Comparison of ENCODE assay signal across 20 cellular contexts in the genomic region with DNA sequence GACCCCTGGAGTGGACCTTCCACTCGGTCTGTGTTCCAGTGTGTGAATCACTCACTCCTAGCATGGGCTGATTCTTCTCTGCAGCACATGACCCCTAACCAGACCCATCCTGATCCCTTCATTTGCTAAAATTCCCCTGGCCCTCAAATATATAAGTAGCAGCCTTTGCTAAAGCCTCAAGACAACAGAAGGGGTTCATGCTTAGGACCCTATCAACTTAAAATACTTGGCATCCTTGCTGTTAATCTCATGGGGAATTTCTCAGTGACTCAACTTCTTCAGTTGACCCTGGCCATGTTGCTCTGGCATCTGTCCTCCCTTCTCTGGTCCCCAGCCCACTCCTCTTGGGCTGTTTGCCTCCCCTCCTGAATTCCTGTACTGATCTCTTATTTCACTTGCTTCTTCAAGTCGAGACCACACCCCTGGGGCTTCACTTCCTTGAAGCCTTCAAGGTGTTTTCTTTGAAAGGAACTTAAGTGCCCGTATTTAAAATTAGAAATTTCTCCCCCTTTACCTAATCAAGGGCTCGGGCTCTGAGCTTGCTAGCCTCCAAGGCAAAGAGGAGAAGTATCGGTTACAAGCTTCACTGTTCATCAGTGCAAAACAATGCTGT. TPM values are rescaled to one million over a fixed set of nuclear protein-coding genes. Genes with fewer than 3 reads are reported as not detected.
DNase-seq lines count a peak whose midpoint lies in the region; ATAC-seq and TF ChIP-seq lines count a peak whose summit lies in the region.
"Had no signal": no experiment of that assay in that cellular context is flagged by ENCODE, and none has a peak within 500 bp of the region (broad histone marks: within the 10 kb centered on the region; RNA-seq: fewer than 3 reads in every experiment).

No MANE protein-coding gene starts in this region.

- H3K36me3 ChIP-seq in spleen (peaks cover 0 to 5% (median 0%) of the 10 kb centered on the region in 6 donors), BE2C (no peaks in the 10 kb centered on the region)

- peak overlapping the region; percentile 72 for H3K27ac Mint-ChIP-seq in activated CD4-positive, alpha-beta T cell treated with anti-CD3 and anti-CD28 coated beads, Interleukin-2, amount 10 ng/mL, durations not matched to agents 7 days and 5 days
- H3K27ac Mint-ChIP-seq: activated CD8-positive, alpha-beta T cell treated with anti-CD3 and anti-CD28 coated beads for 36 hours; activated T-helper 2 cell treated with anti-CD3 and anti-CD28 coated beads, Interferon-gamma antibody, Interleukin-2, Interleukin-4, amounts not matched to agents 10 μg/mL and 5 μg/mL and 100 μg/mL, durations not matched to agents 14 hours and 24 hours and 36 hours had no signal

- H3K4me1 ChIP-seq in spleen (peaks cover 3 to 62% (median 22%) of the 10 kb centered on the region in 6 donors), BE2C (no peaks in the 10 kb centered on the region)

- H3K27me3 ChIP-seq in spleen (replicated peaks in 1 of 7) (peaks cover 0 to 9% (median 0%) of the 10 kb centered on the region in 7 donors), BE2C (peaks cover 49% of the 10 kb centered on the region)
- H3K27me3 ChIP-seq: body of pancreas, stomach had no signal

- ATAC-seq in HG03442 (IDR thresholded peaks at IDR 0.05; ENCODE audit: unreplicated experiment) = no peak
- ATAC-seq: activated CD8-positive, alpha-beta T cell treated with anti-CD3 and anti-CD28 coated beads for 36 hours; body of pancreas; esophagus mucosa; left colon; Panc1 had no signal

- WGBS in spleen, 5 donors = 42 to 57% (median 50%) methylated on average over 5 of the region's 5 CpGs

- no peaks in the 10 kb centered on the region for H3K36me3 Mint-ChIP-seq in activated CD4-positive, alpha-beta T cell treated with anti-CD3 and anti-CD28 coated beads, Interleukin-2, amount 10 ng/mL, durations not matched to agents 7 days and 5 days (ENCODE audit: low read depth)

- H3K4me3 Mint-ChIP-seq in activated CD4-positive, alpha-beta T cell treated with anti-CD3 and anti-CD28 coated beads, Interleukin-2, amount 10 ng/mL, durations not matched to agents 7 days and 5 days = no peak overlapping the region
- H3K4me3 Mint-ChIP-seq: activated CD8-positive, alpha-beta T cell treated with anti-CD3 and anti-CD28 coated beads for 36 hours had no signal

- POLR2A ChIA-PET in activated CD4-positive, alpha-beta T cell treated with anti-CD3 and anti-CD28 coated beads, Interleukin-2, amount 10 ng/mL, durations not matched to agents 7 days and 5 days (lab: Charles Lee) = no interaction called here

- H3K4me1 Mint-ChIP-seq in activated CD4-positive, alpha-beta T cell treated with anti-CD3 and anti-CD28 coated beads, Interleukin-2, amount 10 ng/mL, durations not matched to agents 7 days and 5 days = peaks cover 36% of the 10 kb centered on the region

- H3K9me3 ChIP-seq in spleen (peaks cover 0 to 6% (median 0%) of the 10 kb centered on the region in 8 donors), BE2C (no peaks in the 10 kb centered on the region)
- H3K9me3 ChIP-seq: body of pancreas, stomach had no signal

- peak overlapping the region in 5 of 8 donors; percentile 0 to 77 (median 61) for H3K27ac ChIP-seq in spleen
- H3K27ac ChIP-seq: body of pancreas, stomach had no signal

- intact Hi-C loops in spleen (cut with DNase I; ENCODE audit: low total_unique reads) = no loop called here

- no peak for TF ChIP-seq POLR2A in spleen (IDR thresholded peaks at IDR 0.05)

- H3K27me3 Mint-ChIP-seq in activated CD4-positive, alpha-beta T cell treated with anti-CD3 and anti-CD28 coated beads, Interleukin-2, amount 10 ng/mL, durations not matched to agents 7 days and 5 days = peaks cover 13% of the 10 kb centered on the region

- CTCF ChIA-PET in activated CD4-positive, alpha-beta T cell treated with anti-CD3 and anti-CD28 coated beads, Interleukin-2, amount 10 ng/mL, durations not matched to agents 7 days and 5 days (lab: Charles Lee) = no interaction called here

- no peak for DNase-seq in activated CD4-positive, alpha-beta T cell treated with anti-CD3 and anti-CD28 coated beads, Interleukin-2, amount 10 ng/mL, durations not matched to agents 7 days and 5 days
- no peak for DNase-seq in activated CD4-positive, alpha-beta T cell treated with anti-CD3 and anti-CD28 coated beads, Interleukin-2, amount 50 U/mL, for 1 hour
- DNase-seq in amniotic epithelial cell (ENCODE audit: low read depth) = peak; percentile 54
- DNase-seq in iPS-NIHi7 (ENCODE audit: extremely low spot score) = peak; percentile 34
- no peak for DNase-seq in spleen
- DNase-seq in DMS53 treated with DMSO at 0.1 percent for 48 hours (lab: John Stamatoyannopoulos, UW; ENCODE audit: unreplicated experiment) = no peak
- DNase-seq in BE2C = no peak
- DNase-seq: activated CD8-positive, alpha-beta T cell treated with anti-CD3 and anti-CD28 coated beads for 36 hours; body of pancreas; EL; hippocampal formation; left colon; NCI-H1092; NCI-H2171 treated with DMSO at 0.1 percent for 48 hours; NCI-H774; stomach had no signal

- no peak for TF ChIP-seq CTCF in spleen (IDR thresholded peaks at IDR 0.05 in 8 of 11, conservative IDR thresholded peaks at IDR 0.05 in 3 of 11)
- no peak for TF ChIP-seq CTCF in BE2C (IDR thresholded peaks at IDR 0.05; ENCODE audit: low read depth, low read length)

- peaks cover 2% of the 10 kb centered on the region for H3K9me3 Mint-ChIP-seq in activated CD4-positive, alpha-beta T cell treated with anti-CD3 and anti-CD28 coated beads, Interleukin-2, amount 10 ng/mL, durations not matched to agents 7 days and 5 days
- H3K9me3 Mint-ChIP-seq: activated T-helper 2 cell treated with anti-CD3 and anti-CD28 coated beads, Interferon-gamma antibody, Interleukin-2, Interleukin-4, amounts not matched to agents 10 μg/mL and 5 μg/mL and 100 μg/mL, durations not matched to agents 14 hours and 24 hours and 36 hours had no signal

- peak overlapping the region in 4 of 8 donors; percentile 4 to 50 (median 22) for H3K4me3 ChIP-seq in spleen
- no peak overlapping the region for H3K4me3 ChIP-seq in BE2C (ENCODE audit: low read depth, low read length)
- H3K4me3 ChIP-seq: body of pancreas, stomach had no signal

RNA-seq across cellular contexts. Expression of a gene that starts 23.6 kb away (rescaled TPM):
- not detected for total RNA-seq in activated CD4-positive, alpha-beta T cell treated with anti-CD3 and anti-CD28 coated beads, Interleukin-2, amount 10 ng/mL, durations not matched to agents 7 days and 5 days
- total RNA-seq in spleen = 100 to 1,000 TPM; 131 to 324 (median 200) TPM
- polyA plus RNA-seq in spleen = 100 to 1,000 TPM; 222 to 265 (median 236) TPM
- polyA plus RNA-seq in BE2C (2012; ENCODE audit: insufficient read depth, insufficient read length, low read depth) = 0.68 TPM
- total RNA-seq: activated CD8-positive, alpha-beta T cell treated with anti-CD3 and anti-CD28 coated beads for 36 hours; activated T-helper 2 cell treated with anti-CD3 and anti-CD28 coated beads, Interferon-gamma antibody, Interleukin-2, Interleukin-4, amounts not matched to agents 10 μg/mL and 5 μg/mL and 100 μg/mL, durations not matched to agents 14 hours and 24 hours and 36 hours had no signal

Comparison
In these comparisons a context has a peak if more than half of its experiments do, and no peak if none do; other contexts are left out.
1. DNase-seq: peak in amniotic epithelial cell (single experiment) and iPS-NIHi7 (single experiment); none in activated CD4-positive, alpha-beta T cell treated with anti-CD3 and anti-CD28 coated beads, Interleukin-2, amount 10 ng/mL, durations not matched to agents 7 days and 5 days (single experiment), activated CD4-positive, alpha-beta T cell treated with anti-CD3 and anti-CD28 coated beads, Interleukin-2, amount 50 U/mL, for 1 hour (single experiment), spleen (single experiment), DMS53 treated with DMSO at 0.1 percent for 48 hours (single experiment) and BE2C (single experiment).
2. RNA of a gene that starts 23.6 kb away (total RNA-seq): 131 to 324 TPM in spleen; not detected in activated CD4-positive, alpha-beta T cell treated with anti-CD3 and anti-CD28 coated beads, Interleukin-2, amount 10 ng/mL, durations not matched to agents 7 days and 5 days; every median in the first group is over 100 times any median in the second.